10 cellular contexts compared by ENCODE assay signal in the genomic region with DNA sequence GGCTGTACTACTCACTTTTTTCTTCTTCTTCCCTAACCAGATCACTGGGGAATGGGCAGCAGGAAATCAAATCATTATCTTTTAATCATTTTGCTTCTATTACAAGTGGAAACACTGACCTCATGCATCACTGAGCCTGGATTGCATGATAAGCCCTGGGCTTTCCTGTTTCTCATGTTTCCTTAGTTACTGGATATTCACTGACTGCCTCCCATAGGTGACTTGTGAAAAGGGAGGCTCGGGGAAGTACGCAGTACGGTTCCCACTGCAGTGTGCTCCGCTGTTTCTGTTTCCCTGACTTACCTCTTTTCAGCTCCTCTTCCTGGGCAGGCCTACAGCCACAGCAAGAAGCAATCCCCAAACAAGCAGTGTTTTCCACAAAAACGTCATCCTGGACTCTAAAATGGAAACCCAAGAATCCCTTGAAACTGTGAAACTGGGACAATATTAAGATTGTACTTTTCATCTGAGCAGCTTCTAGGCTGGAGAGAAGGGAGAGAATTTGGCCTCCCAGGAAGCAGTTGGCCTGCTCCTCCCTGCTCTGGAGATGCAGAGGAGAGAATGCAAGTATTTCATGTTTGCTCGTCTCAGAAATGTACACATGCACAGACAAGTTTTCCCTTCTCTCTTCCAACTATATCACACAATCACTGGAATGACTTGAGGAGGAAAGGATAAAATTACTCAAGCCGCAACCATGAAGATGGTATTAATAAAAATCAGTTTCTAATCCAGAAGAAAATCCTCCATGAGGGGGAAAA. TPM values are rescaled to one million over a fixed set of nuclear protein-coding genes. Genes with fewer than 3 reads are reported as not detected.
A peak's percentile ranks its signal among the peaks of the same experiment; 100 is the strongest.
DNase-seq lines count a peak whose midpoint lies in the region; ATAC-seq and TF ChIP-seq lines count a peak whose summit lies in the region.
"Had no signal": no experiment of that assay in that cellular context is flagged by ENCODE, and none has a peak within 500 bp of the region (broad histone marks: within the 10 kb centered on the region; RNA-seq: fewer than 3 reads in every experiment).

No MANE protein-coding gene starts in this region.

- H3K36me3 ChIP-seq in DOHH2 (ENCODE audit: control insufficient read depth, low read length) (no peaks in the 10 kb centered on the region), gastroesophageal sphincter (no peaks in the 10 kb centered on the region), parathyroid adenoma (ENCODE audit: control insufficient read depth, insufficient read depth, low read length) (no peaks in the 10 kb centered on the region)

- peak overlapping the region; percentile 31 for H2AFZ ChIP-seq in parathyroid adenoma

- no peaks in the 10 kb centered on the region for H3K36me3 Mint-ChIP-seq in progenitor cell of endocrine pancreas (ENCODE audit: insufficient read depth)

- TF ChIP-seq POLR2A in gastroesophageal sphincter (IDR thresholded peaks at IDR 0.05), result no peak

- no peaks in the 10 kb centered on the region for H3K9me3 Mint-ChIP-seq in progenitor cell of endocrine pancreas (ENCODE audit: low read depth)
- H3K9me3 Mint-ChIP-seq: T-helper 1 cell treated with Interleukin-12 subunit alpha and Interleukin-12 subunit beta and Interleukin-4 antibody, amounts not matched to agents 30 μg/mL and 1 μg/mL, for 36 hours had no signal

- H3K4me2 ChIP-seq in DOHH2 (ENCODE audit: low read length), result peak overlapping the region; percentile 41
- peak overlapping the region; percentile 58 for H3K4me2 ChIP-seq in parathyroid adenoma (ENCODE audit: low read length)

- H3K4me1 Mint-ChIP-seq in progenitor cell of endocrine pancreas (ENCODE audit: low read depth), result no peaks in the 10 kb centered on the region

- peak overlapping the region; percentile 11; the same call in 1 of the 2 replicates for H3K4me3 ChIP-seq in DOHH2 (ENCODE audit: low read length)
- H3K4me3 ChIP-seq in gastroesophageal sphincter, result no peak overlapping the region
- H3K4me3 ChIP-seq in parathyroid adenoma (ENCODE audit: low read depth, low read length), result no peak overlapping the region

- no peak for TF ChIP-seq CTCF in DOHH2 (IDR thresholded peaks at IDR 0.05; ENCODE audit: low read depth, low read length, poor library complexity, severe bottlenecking)
- TF ChIP-seq CTCF in gastroesophageal sphincter (IDR thresholded peaks at IDR 0.05), result no peak
- TF ChIP-seq CTCF in parathyroid adenoma (IDR thresholded peaks at IDR 0.05), result no peak
- no peak for TF ChIP-seq CTCF in progenitor cell of endocrine pancreas (IDR thresholded peaks at IDR 0.05; ENCODE audit: unreplicated experiment)

- H3K27me3 Mint-ChIP-seq in progenitor cell of endocrine pancreas, result peaks cover 7% of the 10 kb centered on the region

- H4K20me1 ChIP-seq in DOHH2 (ENCODE audit: control insufficient read depth, insufficient read depth, low read depth, low read length), result no peaks in the 10 kb centered on the region

- H3K9me3 ChIP-seq in DOHH2 (ENCODE audit: control insufficient read depth, insufficient read depth, low read length) (no peaks in the 10 kb centered on the region), gastroesophageal sphincter (no peaks in the 10 kb centered on the region), parathyroid adenoma (ENCODE audit: control insufficient read depth, low read length) (no peaks in the 10 kb centered on the region)

- no peaks in the 10 kb centered on the region for H3K79me2 ChIP-seq in DOHH2 (ENCODE audit: control insufficient read depth, low read length)
- H3K79me2 ChIP-seq in parathyroid adenoma, result no peaks in the 10 kb centered on the region

- H3K27ac ChIP-seq in DOHH2 (ENCODE audit: low read depth, low read length) (no peak overlapping the region), gastroesophageal sphincter (peak overlapping the region in 2 of 4 donors; percentile 24 to 57), parathyroid adenoma (peak overlapping the region; percentile 24)
- H3K27ac ChIP-seq: C4-2B had no signal

- H3F3A ChIP-seq in DOHH2 (ENCODE audit: control insufficient read depth, insufficient read depth), result peaks cover 6% of the 10 kb centered on the region

- H3K4me3 Mint-ChIP-seq in progenitor cell of endocrine pancreas (ENCODE audit: low read depth), result no peak overlapping the region
- H3K4me3 Mint-ChIP-seq: T-helper 1 cell treated with Interleukin-12 subunit alpha and Interleukin-12 subunit beta and Interleukin-4 antibody, amounts not matched to agents 30 μg/mL and 1 μg/mL, for 36 hours had no signal

- no peaks in the 10 kb centered on the region for H3K9me2 ChIP-seq in DOHH2 (replicated peaks; ENCODE audit: control insufficient read depth, low read length)

- no peak overlapping the region for H3K27ac Mint-ChIP-seq in progenitor cell of endocrine pancreas
- H3K27ac Mint-ChIP-seq: T-helper 1 cell treated with Interleukin-12 subunit alpha and Interleukin-12 subunit beta and Interleukin-4 antibody, amounts not matched to agents 30 μg/mL and 1 μg/mL, for 36 hours had no signal

- H3K9ac ChIP-seq in parathyroid adenoma, result no peak overlapping the region

- H3K4me1 ChIP-seq in DOHH2 (ENCODE audit: control insufficient read depth, low read length) (peaks cover 44% of the 10 kb centered on the region), gastroesophageal sphincter (no peaks in the 10 kb centered on the region), parathyroid adenoma (peaks cover 6% of the 10 kb centered on the region)

- ATAC-seq in gastroesophageal sphincter, result peak; percentile 78
- ATAC-seq in stimulated activated naive CD8-positive, alpha-beta T cell treated with anti-CD3 and anti-CD28 coated beads, Interleukin-15, Interleukin-2, amounts not matched to agents 100 U/mL and 50 U/mL, for 24 hours, result no peak

- TF ChIP-seq EP300 in gastroesophageal sphincter (IDR thresholded peaks at IDR 0.05), result no peak

- DNase-seq in UCSD-AML1 (lab: John Stamatoyannopoulos, UW; ENCODE audit: unreplicated experiment), result peak; percentile 19
- DNase-seq in stimulated activated CD4-positive, alpha-beta T cell treated with anti-CD3 and anti-CD28 coated beads, Interleukin-12 subunit alpha, Interleukin-12 subunit beta, amount 100 ng/mL, for 4 hours, result no peak
- DNase-seq in stimulated activated naive CD8-positive, alpha-beta T cell treated with anti-CD3 and anti-CD28 coated beads, Interleukin-15, Interleukin-2, amounts not matched to agents 100 U/mL and 50 U/mL, for 24 hours, result no peak
- no peak for DNase-seq in HUDEP-2 (lab: John Stamatoyannopoulos, UW; ENCODE audit: unreplicated experiment in 76 of 76)
- DNase-seq in progenitor cell of endocrine pancreas (ENCODE audit: low spot score, unreplicated experiment), result no peak

- 70 to 92% methylated on average over 2 to 3 of the region's 7 CpGs for WGBS in gastroesophageal sphincter (ENCODE audit: low coverage in 1 of 2), 2 donors

- H3K27me3 ChIP-seq in DOHH2 (ENCODE audit: control insufficient read depth, low read length) (no peaks in the 10 kb centered on the region), gastroesophageal sphincter (peaks cover 4% of the 10 kb centered on the region), parathyroid adenoma (ENCODE audit: control insufficient read depth, insufficient read depth, low read length) (no peaks in the 10 kb centered on the region)

RNA-seq across cellular contexts. Expression of a gene that starts 13.1 kb away (rescaled TPM):
- not detected for total RNA-seq in gastroesophageal sphincter
- total RNA-seq in progenitor cell of endocrine pancreas, result not detected in 2 replicates

RNA-seq across cellular contexts. Expression of a gene that starts 22.1 kb away (rescaled TPM):
- not detected for total RNA-seq in gastroesophageal sphincter
- total RNA-seq in progenitor cell of endocrine pancreas, result not detected in 2 replicates

RNA-seq across cellular contexts. Expression of a gene that starts 45.8 kb away (rescaled TPM):
- 100 to 1,000 TPM in 2 of 4 donors, 10 to 100 TPM in 2; 43.6 to 285 (median 108) TPM for total RNA-seq in gastroesophageal sphincter
- not detected in 2 replicates for total RNA-seq in progenitor cell of endocrine pancreas

Comparison
In these comparisons a context has a peak if more than half of its experiments do, and no peak if none do; other contexts are left out.
1. RNA of a gene that starts 45.8 kb away (total RNA-seq): 43.6 to 285 TPM in gastroesophageal sphincter; not detected in progenitor cell of endocrine pancreas; every median in the first group is over 10 times any median in the second.